In genomic region chr1:226406401-226406881, GRCh38 we compare ENCODE assay signal across 8 cellular contexts. TPM values are rescaled to one million over a fixed set of nuclear protein-coding genes. Genes with fewer than 3 reads are reported as not detected.
DNase-seq lines count a peak whose midpoint lies in the region; ATAC-seq, FAIRE-seq and TF ChIP-seq lines count a peak whose summit lies in the region.

No MANE protein-coding gene starts in this region.

- peak overlapping the region; percentile 73 for H3K4me3 ChIP-seq in MM.1S (ENCODE audit: low read length)
- peak overlapping the region; percentile 95 for H3K4me3 ChIP-seq in adipocyte (ENCODE audit: low read length)
- peak overlapping the region; percentile 75 to 88 for H3K4me3 ChIP-seq in kidney (ENCODE audit: low read length in 2 of 2)
- H3K4me3 ChIP-seq in thymus (ENCODE audit: low read length) = peak overlapping the region; percentile 80

- H3K4me1 ChIP-seq in MM.1S (ENCODE audit: low read length) (peaks cover 23% of the 10 kb centered on the region), adipocyte (ENCODE audit: control insufficient read depth, insufficient read depth, low read length) (peaks cover 41% of the 10 kb centered on the region), kidney (ENCODE audit: control insufficient read depth in 1 of 2, insufficient read depth in 1 of 2, low read depth in 1 of 2, low read length in 2 of 2) (peaks cover 9 to 16% of the 10 kb centered on the region in 2 donors), thymus (ENCODE audit: control insufficient read depth, insufficient read depth, low read length) (peaks cover 11% of the 10 kb centered on the region)

- H3K36me3 ChIP-seq in MM.1S (replicated peaks; ENCODE audit: insufficient read depth, low read length) (peaks cover 8% of the 10 kb centered on the region), adipocyte (ENCODE audit: control insufficient read depth, insufficient read depth, low read length, severe bottlenecking) (peaks cover 8% of the 10 kb centered on the region), kidney (ENCODE audit: control insufficient read depth in 1 of 2, insufficient read depth in 2 of 2, low read length in 2 of 2) (peaks cover 0 to 1% of the 10 kb centered on the region in 2 donors), thymus (ENCODE audit: control insufficient read depth, insufficient read depth) (peaks cover 9% of the 10 kb centered on the region)

- H3K27ac ChIP-seq in MM.1S (ENCODE audit: low read length) (peak overlapping the region; percentile 93), kidney (ENCODE audit: low read depth in 2 of 2, low read length in 2 of 2) (no peak overlapping the region), thymus (ENCODE audit: low read depth) (no peak overlapping the region)

- peaks cover 60% of the 10 kb centered on the region for H3K79me2 ChIP-seq in MM.1S (ENCODE audit: low read length)

- peak in 2 of 3 experiments; percentile 23 to 67 for DNase-seq in NCI-H1417 (lab: John Stamatoyannopoulos, UW)
- DNase-seq in NCI-H1417 treated with DMSO at 0.1 percent for 48 hours (lab: John Stamatoyannopoulos, UW) = no peak
- DNase-seq in MM.1S = peak; percentile 82
- peak; percentile 38 for DNase-seq in adipocyte (ENCODE audit: low read depth)
- DNase-seq in kidney = no peak
- no peak for DNase-seq in activated gamma-delta T cell (lab: John Stamatoyannopoulos, UW)

- no peak overlapping the region for H2AFZ ChIP-seq in MM.1S (ENCODE audit: low read length)

- H3K9me2 ChIP-seq in MM.1S (replicated peaks; ENCODE audit: insufficient read depth, low read length) = no peaks in the 10 kb centered on the region

- H3K27me3 ChIP-seq in MM.1S (replicated peaks; ENCODE audit: insufficient read depth, low read length) = no peaks in the 10 kb centered on the region
- H3K27me3 ChIP-seq in adipocyte (replicated peaks; ENCODE audit: control insufficient read depth, insufficient read depth, low read length) = no peaks in the 10 kb centered on the region
- no peaks in the 10 kb centered on the region for H3K27me3 ChIP-seq in thymus (ENCODE audit: control insufficient read depth, insufficient read depth)

- intact Hi-C loops in kidney (cut with DNase I) = no loop called here

- H3K9me3 ChIP-seq in MM.1S (replicated peaks; ENCODE audit: insufficient read depth, low read length) = no peaks in the 10 kb centered on the region
- no peaks in the 10 kb centered on the region for H3K9me3 ChIP-seq in adipocyte (ENCODE audit: control insufficient read depth, low read length)
- no peaks in the 10 kb centered on the region for H3K9me3 ChIP-seq in kidney (ENCODE audit: control insufficient read depth in 1 of 2, low read length in 2 of 2)
- no peaks in the 10 kb centered on the region for H3K9me3 ChIP-seq in thymus (ENCODE audit: control insufficient read depth)

- peaks cover 42% of the 10 kb centered on the region for H4K20me1 ChIP-seq in MM.1S (ENCODE audit: insufficient read depth, low read length)

- H3K9ac ChIP-seq in MM.1S (ENCODE audit: low read length) = peak overlapping the region; percentile 91
- H3K9ac ChIP-seq in adipocyte (ENCODE audit: low read length) = peak overlapping the region; percentile 85
- peak overlapping the region; percentile 30 to 75 for H3K9ac ChIP-seq in kidney (ENCODE audit: low read length in 2 of 2)

- no peak for FAIRE-seq in kidney (lab: Jason Lieb, UNC)

- ATAC-seq in HG03095 (IDR thresholded peaks at IDR 0.05; ENCODE audit: unreplicated experiment) = no peak

- 6% methylated on average over 10 of the region's 10 CpGs for WGBS in thymus

- peak; percentile 10; the same call in 1 of the 2 replicates for TF ChIP-seq CTCF in MM.1S (IDR thresholded peaks at IDR 0.05; ENCODE audit: low read length)
- no peak for TF ChIP-seq CTCF in kidney (IDR thresholded peaks at IDR 0.05; ENCODE audit: borderline replicate concordance, extremely low read depth, insufficient read depth)

- peaks cover 36% of the 10 kb centered on the region for H3F3A ChIP-seq in MM.1S (ENCODE audit: insufficient read depth, low read length)

- H3K4me2 ChIP-seq in MM.1S (ENCODE audit: low read depth, low read length) = peak overlapping the region; percentile 65

RNA-seq across cellular contexts. Expression of gene PARP1, which starts 1.5 kb away (rescaled TPM):
- 71.1 TPM for total RNA-seq in kidney
- polyA plus RNA-seq in kidney (ENCODE audit: insufficient read depth, low read depth, low replicate concordance) (37.9 TPM), thymus (36.7 TPM)

Comparison
In these comparisons a context has a peak if more than half of its experiments do, and no peak if none do; other contexts are left out.
1. DNase-seq: peak in NCI-H1417 (2 of 3), MM.1S (single experiment) and adipocyte (single experiment); none in NCI-H1417 treated with DMSO at 0.1 percent for 48 hours (single experiment), kidney (single experiment) and activated gamma-delta T cell (single experiment).
2. Peak in every context shown above with its lines, with median percentiles within 50 percentile points of each other: H3K4me3 ChIP-seq and H3K9ac ChIP-seq.